Comparison of ENCODE assay signal across 21 cellular contexts in the genomic region with DNA sequence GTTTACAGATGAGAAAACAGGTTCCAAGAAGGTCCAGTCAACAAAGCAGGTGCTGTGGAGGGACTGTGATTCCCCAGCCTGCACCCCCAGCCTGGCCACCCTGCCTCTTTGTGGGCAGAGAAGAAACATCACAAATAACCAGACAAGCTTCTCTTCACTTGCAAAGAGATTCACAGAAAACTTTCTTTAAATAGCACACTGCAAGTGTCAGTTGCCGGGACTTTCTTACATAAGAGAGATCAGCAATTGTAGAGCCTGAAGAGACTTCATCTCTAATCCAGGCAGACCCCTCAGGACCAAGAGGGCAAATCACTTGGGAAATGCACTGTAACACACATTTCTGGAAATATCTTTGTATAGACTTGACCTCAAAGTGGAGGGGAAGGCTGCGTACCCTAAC. TPM values are rescaled to one million over a fixed set of nuclear protein-coding genes. Genes with fewer than 3 reads are reported as not detected.
DNase-seq lines count a peak whose midpoint lies in the region; ATAC-seq and TF ChIP-seq lines count a peak whose summit lies in the region.
"Had no signal": no experiment of that assay in that cellular context is flagged by ENCODE, and none has a peak within 500 bp of the region (broad histone marks: within the 10 kb centered on the region; RNA-seq: fewer than 3 reads in every experiment).

No MANE protein-coding gene starts in this region.

- WGBS in right cardiac atrium = 71% methylated on average over 2 of the region's 2 CpGs

- H3K4me3 ChIP-seq in right cardiac atrium (ENCODE audit: low read length) (no peak overlapping the region), dorsolateral prefrontal cortex (no peak overlapping the region)
- H3K4me3 ChIP-seq: GM12878, GM23248, HAP-1 had no signal

- no peaks in the 10 kb centered on the region for H3K27me3 ChIP-seq in right cardiac atrium (ENCODE audit: control insufficient read depth, insufficient read depth)
- no peaks in the 10 kb centered on the region for H3K27me3 ChIP-seq in dorsolateral prefrontal cortex

- intact Hi-C loops in left ventricle myocardium superior (cut with micrococcal nuclease) = no loop called here
- intact Hi-C loops in right cardiac atrium (cut with DNase I) = no loop called here
- intact Hi-C loops in dorsolateral prefrontal cortex (cut with DNase I) = no loop called here

- DNase-seq in left ventricle myocardium superior (no peak), right cardiac atrium (no peak), dorsolateral prefrontal cortex (no peak), superior temporal gyrus (ENCODE audit: extremely low spot score) (peak; percentile 60), NCI-H1436 treated with DMSO at 0.1 percent for 48 hours (lab: John Stamatoyannopoulos, UW) (no peak)
- DNase-seq: ACHN; BE2C; C1 segment of cervical spinal cord; CD4-positive, CD25-positive, alpha-beta regulatory T cell; CD8-positive, alpha-beta memory T cell; COR-L47; DMS 273 treated with DMSO at 0.1 percent for 48 hours; DMS53; DND-41; EL; GM23248 had no signal

- no peak for TF ChIP-seq CTCF in dorsolateral prefrontal cortex (IDR thresholded peaks at IDR 0.05 in 54 of 56, conservative IDR thresholded peaks at IDR 0.05 in 2 of 56; ENCODE audit: low read depth in 1 of 56, partially characterized antibody in 56 of 56)

- H3K9me3 ChIP-seq in right cardiac atrium (ENCODE audit: control insufficient read depth, low read length) = no peaks in the 10 kb centered on the region
- H3K9me3 ChIP-seq: BE2C, HAP-1 had no signal

- H3K27ac ChIP-seq in right cardiac atrium (ENCODE audit: low read length) (no peak overlapping the region), dorsolateral prefrontal cortex (peak overlapping the region in 57 of 59 donors; percentile 3 to 96 (median 82))
- H3K27ac ChIP-seq: GM23248 had no signal

- no peaks in the 10 kb centered on the region for H3K4me1 ChIP-seq in right cardiac atrium (ENCODE audit: control insufficient read depth, insufficient read depth, low read length)
- H3K4me1 ChIP-seq: BE2C, HAP-1 had no signal

- ATAC-seq in left ventricle myocardium superior (peak; percentile 67), right cardiac atrium (no peak), GM18519 (IDR thresholded peaks at IDR 0.05; ENCODE audit: low FRiP score, unreplicated experiment) (no peak)
- ATAC-seq: GM12878, HepG2 had no signal

RNA-seq across cellular contexts. Expression of gene OTUD7A, which starts 48.0 kb away (rescaled TPM):
- total RNA-seq in left ventricle myocardium superior (1.5 TPM), right cardiac atrium (1 to 10 TPM; 2.9 to 4.3 (median 3.4) TPM), dorsolateral prefrontal cortex (100 to 1,000 TPM in 1 of 120 experiments, 10 to 100 TPM in 119; 40.4 to 101 (median 58.1) TPM)
- polyA plus RNA-seq in right cardiac atrium = 1.7 TPM
- total RNA-seq: H4 had no signal

Comparison
In these comparisons a context has a peak if more than half of its experiments do, and no peak if none do; other contexts are left out.
1. RNA of gene OTUD7A, which starts 48.0 kb away (total RNA-seq): 40.4 to 101 TPM in dorsolateral prefrontal cortex; 2.9 to 4.3 TPM in right cardiac atrium and 1.5 TPM in left ventricle myocardium superior (single experiment); every median in the first group is over 4 times any median in the second.